In genomic region chr10:83680470-83680891, GRCh38 we compare ENCODE assay signal across 9 cellular contexts.
DNase-seq lines count a peak whose midpoint lies in the region; ATAC-seq lines count a peak whose summit lies in the region.
"Had no signal": no experiment of that assay in that cellular context is flagged by ENCODE, and none has a peak within 500 bp of the region (broad histone marks: within the 10 kb centered on the region; RNA-seq: fewer than 3 reads in every experiment).

No MANE protein-coding gene starts in this region.

- no peaks in the 10 kb centered on the region for H3K9me3 Mint-ChIP-seq in activated T-cell treated with anti-CD3 and anti-CD28 coated beads, Interleukin-2, amount 50 U/mL, for 24 hours
- H3K9me3 Mint-ChIP-seq in stimulated activated memory B cell treated with anti-CD40 and anti-IgM and Interleukin-4, amounts not matched to agents 10 μg/mL and 1 μg/mL and 100 μg/mL, for 72 hours: no peaks in the 10 kb centered on the region

- H3K27ac Mint-ChIP-seq in activated T-cell treated with anti-CD3 and anti-CD28 coated beads, Interleukin-2, amount 50 U/mL, for 24 hours: peak overlapping the region; percentile 7
- no peak overlapping the region for H3K27ac Mint-ChIP-seq in stimulated activated memory B cell treated with anti-CD40 and anti-IgM and Interleukin-4, amounts not matched to agents 10 μg/mL and 1 μg/mL and 100 μg/mL, for 72 hours

- ATAC-seq in HG02588 (IDR thresholded peaks at IDR 0.05; ENCODE audit: unreplicated experiment) (peak; percentile 99), Right ventricle myocardium inferior (no peak)
- ATAC-seq in stimulated activated memory B cell treated with anti-CD40 and anti-IgM and Interleukin-4, amounts not matched to agents 10 μg/mL and 1 μg/mL and 100 μg/mL, for 72 hours: peak; percentile 80
- ATAC-seq: Panc1 had no signal

- DNase-seq in activated T-cell treated with anti-CD3 and anti-CD28 coated beads, Interleukin-2, amount 50 U/mL, for 24 hours: no peak
- DNase-seq in activated T-cell treated with anti-CD3 and anti-CD28 coated beads for 4 hours (no peak), HT1080 (ENCODE audit: low read depth) (peak; percentile 11), HuH-7 (ENCODE audit: low spot score) (no peak), mesenteric fat pad (ENCODE audit: low spot score) (no peak), Right ventricle myocardium inferior (ENCODE audit: missing footprints) (no peak)

- intact Hi-C loops in Right ventricle myocardium inferior (cut with DNase I): no loop called here

- no peaks in the 10 kb centered on the region for H3K27me3 Mint-ChIP-seq in activated T-cell treated with anti-CD3 and anti-CD28 coated beads, Interleukin-2, amount 50 U/mL, for 24 hours
- no peaks in the 10 kb centered on the region for H3K27me3 Mint-ChIP-seq in stimulated activated memory B cell treated with anti-CD40 and anti-IgM and Interleukin-4, amounts not matched to agents 10 μg/mL and 1 μg/mL and 100 μg/mL, for 72 hours

- no peaks in the 10 kb centered on the region for H3K36me3 Mint-ChIP-seq in activated T-cell treated with anti-CD3 and anti-CD28 coated beads, Interleukin-2, amount 50 U/mL, for 24 hours (ENCODE audit: low read depth)
- H3K36me3 Mint-ChIP-seq in stimulated activated memory B cell treated with anti-CD40 and anti-IgM and Interleukin-4, amounts not matched to agents 10 μg/mL and 1 μg/mL and 100 μg/mL, for 72 hours: no peaks in the 10 kb centered on the region

- peaks cover 25% of the 10 kb centered on the region for H3K4me1 Mint-ChIP-seq in activated T-cell treated with anti-CD3 and anti-CD28 coated beads, Interleukin-2, amount 50 U/mL, for 24 hours (ENCODE audit: low read depth)
- H3K4me1 Mint-ChIP-seq in stimulated activated memory B cell treated with anti-CD40 and anti-IgM and Interleukin-4, amounts not matched to agents 10 μg/mL and 1 μg/mL and 100 μg/mL, for 72 hours: no peaks in the 10 kb centered on the region

- H3K4me3 Mint-ChIP-seq in activated T-cell treated with anti-CD3 and anti-CD28 coated beads, Interleukin-2, amount 50 U/mL, for 24 hours: no peak overlapping the region
- H3K4me3 Mint-ChIP-seq in stimulated activated memory B cell treated with anti-CD40 and anti-IgM and Interleukin-4, amounts not matched to agents 10 μg/mL and 1 μg/mL and 100 μg/mL, for 72 hours: no peak overlapping the region
